In genomic region chr1:27343639-27344025, GRCh38 we compare ENCODE assay signal across 10 cellular contexts. TPM values are rescaled to one million over a fixed set of nuclear protein-coding genes. Genes with fewer than 3 reads are reported as not detected.
DNase-seq lines count a peak whose midpoint lies in the region; ATAC-seq, FAIRE-seq and TF ChIP-seq lines count a peak whose summit lies in the region.
"Had no signal": no experiment of that assay in that cellular context is flagged by ENCODE, and none has a peak within 500 bp of the region (broad histone marks: within the 10 kb centered on the region; RNA-seq: fewer than 3 reads in every experiment).

No MANE protein-coding gene starts in this region.

- H3K4me1 Mint-ChIP-seq in activated naive CD4-positive, alpha-beta T cell treated with anti-CD3 and anti-CD28 coated beads, Interleukin-2, amount 50 U/mL, for 24 hours, result peaks cover 64% of the 10 kb centered on the region
- H3K4me1 Mint-ChIP-seq in activated T-helper 1 cell treated with anti-CD3 and anti-CD28 coated beads, Interleukin-12 subunit alpha, Interleukin-12 subunit beta, Interleukin-2, Interleukin-4 antibody, amounts not matched to agents 30 ng/mL and 10 ng/mL and 1 ng/mL, durations not matched to agents 14 hours and 24 hours and 36 hours (ENCODE audit: low read depth), result peaks cover 59% of the 10 kb centered on the region

- H3K27ac Mint-ChIP-seq in activated naive CD4-positive, alpha-beta T cell treated with anti-CD3 and anti-CD28 coated beads, Interleukin-2, amount 50 U/mL, for 24 hours, result peak overlapping the region; percentile 78
- H3K27ac Mint-ChIP-seq in activated T-helper 1 cell treated with anti-CD3 and anti-CD28 coated beads, Interleukin-12 subunit alpha, Interleukin-12 subunit beta, Interleukin-2, Interleukin-4 antibody, amounts not matched to agents 30 ng/mL and 10 ng/mL and 1 ng/mL, durations not matched to agents 14 hours and 24 hours and 36 hours, result peak overlapping the region; percentile 99

- no peaks in the 10 kb centered on the region for H3K4me1 ChIP-seq in urinary bladder (ENCODE audit: insufficient read depth)

- H3K9me3 Mint-ChIP-seq in activated naive CD4-positive, alpha-beta T cell treated with anti-CD3 and anti-CD28 coated beads, Interleukin-2, amount 50 U/mL, for 24 hours, result no peaks in the 10 kb centered on the region
- no peaks in the 10 kb centered on the region for H3K9me3 Mint-ChIP-seq in activated T-helper 1 cell treated with anti-CD3 and anti-CD28 coated beads, Interleukin-12 subunit alpha, Interleukin-12 subunit beta, Interleukin-2, Interleukin-4 antibody, amounts not matched to agents 30 ng/mL and 10 ng/mL and 1 ng/mL, durations not matched to agents 14 hours and 24 hours and 36 hours

- H3K36me3 ChIP-seq in urinary bladder (ENCODE audit: insufficient read depth), result no peaks in the 10 kb centered on the region
- H3K36me3 ChIP-seq: cardiac muscle cell had no signal

- H3K27me3 Mint-ChIP-seq in activated naive CD4-positive, alpha-beta T cell treated with anti-CD3 and anti-CD28 coated beads, Interleukin-2, amount 50 U/mL, for 24 hours, result no peaks in the 10 kb centered on the region
- H3K27me3 Mint-ChIP-seq in activated T-helper 1 cell treated with anti-CD3 and anti-CD28 coated beads, Interleukin-12 subunit alpha, Interleukin-12 subunit beta, Interleukin-2, Interleukin-4 antibody, amounts not matched to agents 30 ng/mL and 10 ng/mL and 1 ng/mL, durations not matched to agents 14 hours and 24 hours and 36 hours (ENCODE audit: insufficient read depth), result no peaks in the 10 kb centered on the region

- H3K27ac ChIP-seq in urinary bladder (ENCODE audit: low read depth), result peak overlapping the region; percentile 77

- H3K4me3 Mint-ChIP-seq in activated naive CD4-positive, alpha-beta T cell treated with anti-CD3 and anti-CD28 coated beads, Interleukin-2, amount 50 U/mL, for 24 hours, result peak overlapping the region; percentile 83
- peak overlapping the region; percentile 93 for H3K4me3 Mint-ChIP-seq in activated T-helper 1 cell treated with anti-CD3 and anti-CD28 coated beads, Interleukin-12 subunit alpha, Interleukin-12 subunit beta, Interleukin-2, Interleukin-4 antibody, amounts not matched to agents 30 ng/mL and 10 ng/mL and 1 ng/mL, durations not matched to agents 14 hours and 24 hours and 36 hours

- no peaks in the 10 kb centered on the region for H3K36me3 Mint-ChIP-seq in activated naive CD4-positive, alpha-beta T cell treated with anti-CD3 and anti-CD28 coated beads, Interleukin-2, amount 50 U/mL, for 24 hours
- H3K36me3 Mint-ChIP-seq in activated T-helper 1 cell treated with anti-CD3 and anti-CD28 coated beads, Interleukin-12 subunit alpha, Interleukin-12 subunit beta, Interleukin-2, Interleukin-4 antibody, amounts not matched to agents 30 ng/mL and 10 ng/mL and 1 ng/mL, durations not matched to agents 14 hours and 24 hours and 36 hours (ENCODE audit: low read depth), result peaks cover 28% of the 10 kb centered on the region

- no peak overlapping the region for H3K4me3 ChIP-seq in urinary bladder (ENCODE audit: low read depth, low read length)
- H3K4me3 ChIP-seq: cardiac muscle cell had no signal

- TF ChIP-seq CTCF in D721Med (IDR thresholded peaks at IDR 0.05; ENCODE audit: insufficient read depth, missing control alignments), result no peak

- 66% methylated on average over 5 of the region's 5 CpGs for WGBS in urinary bladder

- no peak for FAIRE-seq in D721Med (lab: Jason Lieb, UNC)

- no peak for DNase-seq in activated naive CD4-positive, alpha-beta T cell (lab: John Stamatoyannopoulos, UW)
- no peak for DNase-seq in activated T-helper 1 cell treated with anti-CD3 and anti-CD28 coated beads, Interleukin-12 subunit alpha, Interleukin-12 subunit beta, Interleukin-2, Interleukin-4 antibody, amounts not matched to agents 30 ng/mL and 10 ng/mL and 1 ng/mL, durations not matched to agents 14 hours and 24 hours and 36 hours (ENCODE audit: low spot score)
- peak; percentile 29 for DNase-seq in kidney glomerular epithelial cell (lab: John Stamatoyannopoulos, UW)
- no peak for DNase-seq in D721Med (ENCODE audit: insufficient read length, low spot score)
- DNase-seq in SHP77 (lab: John Stamatoyannopoulos, UW), result no peak

- intact Hi-C loops in activated T-helper 1 cell treated with anti-CD3 and anti-CD28 coated beads, Interleukin-12 subunit alpha, Interleukin-12 subunit beta, Interleukin-2, Interleukin-4 antibody, amounts not matched to agents 30 ng/mL and 10 ng/mL and 1 ng/mL, durations not matched to agents 14 hours and 24 hours and 36 hours (cut with micrococcal nuclease), result loop anchor here (5.0 kb wide), 1 partner anchor 1209 kb away; the partner anchor contains the start of gene TRNAU1AP

- no peak for ATAC-seq in HG03097 (IDR thresholded peaks at IDR 0.05; ENCODE audit: low FRiP score, unreplicated experiment)

RNA-seq across cellular contexts. Expression of gene SYTL1, which starts 1.8 kb away (rescaled TPM):
- total RNA-seq in activated T-helper 1 cell treated with anti-CD3 and anti-CD28 coated beads, Interleukin-12 subunit alpha, Interleukin-12 subunit beta, Interleukin-2, Interleukin-4 antibody, amounts not matched to agents 30 ng/mL and 10 ng/mL and 1 ng/mL, durations not matched to agents 14 hours and 24 hours and 36 hours, result 24.4 and 26.3 TPM in 2 replicates
- 12.8 TPM for total RNA-seq in urinary bladder
- 31.0 TPM for polyA plus RNA-seq in urinary bladder

RNA-seq across cellular contexts. Expression of gene TMEM222, which starts 21.7 kb away (rescaled TPM):
- total RNA-seq in activated T-helper 1 cell treated with anti-CD3 and anti-CD28 coated beads, Interleukin-12 subunit alpha, Interleukin-12 subunit beta, Interleukin-2, Interleukin-4 antibody, amounts not matched to agents 30 ng/mL and 10 ng/mL and 1 ng/mL, durations not matched to agents 14 hours and 24 hours and 36 hours, result 44.3 and 47.4 TPM in 2 replicates
- 12.8 TPM for total RNA-seq in urinary bladder
- 58.4 TPM for polyA plus RNA-seq in urinary bladder

RNA-seq across cellular contexts. Expression of gene MAP3K6, which starts 23.1 kb away (rescaled TPM):
- total RNA-seq in activated T-helper 1 cell treated with anti-CD3 and anti-CD28 coated beads, Interleukin-12 subunit alpha, Interleukin-12 subunit beta, Interleukin-2, Interleukin-4 antibody, amounts not matched to agents 30 ng/mL and 10 ng/mL and 1 ng/mL, durations not matched to agents 14 hours and 24 hours and 36 hours, result 11.2 and 13.7 TPM in 2 replicates
- 10.1 TPM for total RNA-seq in urinary bladder
- 83.3 TPM for polyA plus RNA-seq in urinary bladder

RNA-seq across cellular contexts. Expression of gene FCN3, which starts 31.0 kb away (rescaled TPM):
- total RNA-seq in activated T-helper 1 cell treated with anti-CD3 and anti-CD28 coated beads, Interleukin-12 subunit alpha, Interleukin-12 subunit beta, Interleukin-2, Interleukin-4 antibody, amounts not matched to agents 30 ng/mL and 10 ng/mL and 1 ng/mL, durations not matched to agents 14 hours and 24 hours and 36 hours, result not detected in 2 replicates
- total RNA-seq in urinary bladder, result not detected
- 4.5 TPM for polyA plus RNA-seq in urinary bladder

RNA-seq across cellular contexts. Expression of gene CD164L2, which starts 39.5 kb away (rescaled TPM):
- not detected in 2 replicates for total RNA-seq in activated T-helper 1 cell treated with anti-CD3 and anti-CD28 coated beads, Interleukin-12 subunit alpha, Interleukin-12 subunit beta, Interleukin-2, Interleukin-4 antibody, amounts not matched to agents 30 ng/mL and 10 ng/mL and 1 ng/mL, durations not matched to agents 14 hours and 24 hours and 36 hours
- total RNA-seq in urinary bladder, result not detected
- polyA plus RNA-seq in urinary bladder, result 0.06 TPM
- total RNA-seq: heart left ventricle had no signal
- polyA plus RNA-seq: heart left ventricle had no signal
